ENCODE assay signal across 10 cellular contexts in genomic region chr3:159732172-159733111, GRCh38.
DNase-seq lines count a peak whose midpoint lies in the region; ATAC-seq and TF ChIP-seq lines count a peak whose summit lies in the region.
"Had no signal": no experiment of that assay in that cellular context is flagged by ENCODE, and none has a peak within 500 bp of the region (broad histone marks: within the 10 kb centered on the region; RNA-seq: fewer than 3 reads in every experiment).

No MANE protein-coding gene starts in this region.

- H3K4me1 ChIP-seq in endodermal cell (ENCODE audit: control insufficient read depth, insufficient read depth, low read length), result peaks cover 4% of the 10 kb centered on the region
- H3K4me1 ChIP-seq in lower lobe of right lung, result peaks cover 17% of the 10 kb centered on the region

- H3K4me3 ChIP-seq in endodermal cell (ENCODE audit: low read length), result peak overlapping the region; percentile 82
- peak overlapping the region; percentile 30 for H3K4me3 ChIP-seq in lower lobe of right lung

- H3K9me3 Mint-ChIP-seq in endodermal cell (no peaks in the 10 kb centered on the region), glutamatergic neuron (ENCODE audit: unreplicated experiment) (no peaks in the 10 kb centered on the region)

- ATAC-seq in lower lobe of right lung (peak; percentile 84 to 85), omental fat pad (ENCODE audit: low FRiP score) (no peak)
- ATAC-seq: activated CD4-positive, CD25-positive, alpha-beta regulatory T cell treated with anti-CD3 and anti-CD28 coated beads, Interleukin-2, amount 50 U/mL, for 24 hours had no signal

- H3K36me3 Mint-ChIP-seq in endodermal cell (ENCODE audit: low read depth) (no peaks in the 10 kb centered on the region), glutamatergic neuron (ENCODE audit: unreplicated experiment) (no peaks in the 10 kb centered on the region)

- TF ChIP-seq EP300 in Ishikawa (IDR thresholded peaks at IDR 0.05; ENCODE audit: borderline replicate concordance), result 0 out of 2 replicates have a peak, but pooled peaks have one; percentile 20

- H3K9me3 ChIP-seq in endodermal cell (ENCODE audit: control insufficient read depth, low read length) (no peaks in the 10 kb centered on the region), lower lobe of right lung (no peaks in the 10 kb centered on the region)

- WGBS in endodermal cell (ENCODE audit: insufficient coverage in 1 of 2, insufficient read length in 1 of 2), 2 experiments, result 15 to 23% methylated on average over 2 to 6 of the region's 6 CpGs

- TF ChIP-seq CTCF in endodermal cell (conservative IDR thresholded peaks at IDR 0.05), result peak; percentile 12
- no peak for TF ChIP-seq CTCF in lower lobe of right lung (IDR thresholded peaks at IDR 0.05)
- TF ChIP-seq CTCF in omental fat pad (IDR thresholded peaks at IDR 0.05), result no peak
- no peak for TF ChIP-seq CTCF in glutamatergic neuron (IDR thresholded peaks at IDR 0.05; ENCODE audit: partially characterized antibody, unreplicated experiment)

- H3K9ac ChIP-seq in endodermal cell (ENCODE audit: extremely low read depth, low read length, poor library complexity, severe bottlenecking), result no peak overlapping the region

- no peak; the same call in 1 of the 2 replicates for TF ChIP-seq RAD21 in Ishikawa (IDR thresholded peaks at IDR 0.05; ENCODE audit: low read depth)

- DNase-seq in AG08395 (ENCODE audit: low spot score) (peak; percentile 72), endodermal cell (peak; percentile 81), lower lobe of right lung (no peak), MV-4-11 (lab: John Stamatoyannopoulos, UW) (no peak), omental fat pad (ENCODE audit: low spot score) (no peak), glutamatergic neuron (no peak), NCI-H2171 treated with DMSO at 0.1 percent for 48 hours (lab: John Stamatoyannopoulos, UW) (no peak)
- DNase-seq: stimulated activated naive CD4-positive, alpha-beta T cell had no signal

- H3K27ac ChIP-seq in endodermal cell (ENCODE audit: low read depth, low read length) (peak overlapping the region; percentile 41), lower lobe of right lung (peak overlapping the region; percentile 7)

- H3K4me1 Mint-ChIP-seq in endodermal cell, result peaks cover 24% of the 10 kb centered on the region
- H3K4me1 Mint-ChIP-seq in glutamatergic neuron (ENCODE audit: low read depth, unreplicated experiment), result no peaks in the 10 kb centered on the region

- peak overlapping the region; percentile 58 for H3K4me3 Mint-ChIP-seq in endodermal cell
- H3K4me3 Mint-ChIP-seq in glutamatergic neuron (ENCODE audit: unreplicated experiment), result no peak overlapping the region

- H3K27me3 ChIP-seq in endodermal cell (ENCODE audit: control insufficient read depth, insufficient read depth, low read length, poor library complexity, severe bottlenecking) (no peaks in the 10 kb centered on the region), lower lobe of right lung (ENCODE audit: low read depth) (no peaks in the 10 kb centered on the region)

- H3K27ac Mint-ChIP-seq in endodermal cell (peak overlapping the region; percentile 84), glutamatergic neuron (ENCODE audit: unreplicated experiment) (no peak overlapping the region)

- H3K27me3 Mint-ChIP-seq in endodermal cell (ENCODE audit: insufficient read depth), result peaks cover 1% of the 10 kb centered on the region
- no peaks in the 10 kb centered on the region for H3K27me3 Mint-ChIP-seq in glutamatergic neuron (ENCODE audit: unreplicated experiment)

- intact Hi-C loops in lower lobe of right lung (cut with DNase I), result no loop called here

- H3K36me3 ChIP-seq in endodermal cell (ENCODE audit: control insufficient read depth, insufficient read depth, low read length) (no peaks in the 10 kb centered on the region), lower lobe of right lung (no peaks in the 10 kb centered on the region)

TF ChIP-seq in Ishikawa, 13 proteins besides CTCF, POLR2A, EP300 and RAD21:
- TF ChIP-seq TEAD4 (IDR thresholded peaks at IDR 0.05), result 0 out of 2 replicates have a peak, but pooled peaks have one; percentile 28
- TF ChIP-seq TCF12 (IDR thresholded peaks at IDR 0.05; ENCODE audit: low read depth), result no peak
- no peak for TF ChIP-seq FOXM1 (IDR thresholded peaks at IDR 0.05; ENCODE audit: borderline replicate concordance, low read depth)
- TF ChIP-seq TAF1 (IDR thresholded peaks at IDR 0.05; ENCODE audit: low read depth), result 0 out of 2 replicates have a peak, but pooled peaks have one; percentile 39
- 0 out of 2 replicates have a peak, but pooled peaks have one; percentile 17 for TF ChIP-seq NFIC (IDR thresholded peaks at IDR 0.05)
- TF ChIP-seq, protein P1, sequence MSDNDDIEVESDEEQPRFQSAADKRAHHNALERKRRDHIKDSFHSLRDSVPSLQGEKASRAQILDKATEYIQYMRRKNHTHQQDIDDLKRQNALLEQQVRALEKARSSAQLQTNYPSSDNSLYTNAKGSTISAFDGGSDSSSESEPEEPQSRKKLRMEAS (IDR thresholded peaks at IDR 0.05), result peak; percentile 33; the same call in 1 of the 2 replicates
- no peak for TF ChIP-seq USF1 (IDR thresholded peaks at IDR 0.05)
- no peak for TF ChIP-seq CEBPB (IDR thresholded peaks at IDR 0.05)
- TF ChIP-seq YY1 (IDR thresholded peaks at IDR 0.05; ENCODE audit: low read depth), result no peak

Comparison
In these comparisons a context has a peak if more than half of its experiments do, and no peak if none do; other contexts are left out.
1. DNase-seq: peak in AG08395 (single experiment) and endodermal cell (single experiment); none in lower lobe of right lung (single experiment), MV-4-11 (single experiment), omental fat pad (single experiment), glutamatergic neuron (single experiment) and NCI-H2171 treated with DMSO at 0.1 percent for 48 hours (single experiment).